Comparison of ENCODE assay signal across 12 cellular contexts in genomic region chr3:129793356-129793755, GRCh38.
DNase-seq lines count a peak whose midpoint lies in the region; TF ChIP-seq lines count a peak whose summit lies in the region.
"Had no signal": no experiment of that assay in that cellular context is flagged by ENCODE, and none has a peak within 500 bp of the region (broad histone marks: within the 10 kb centered on the region; RNA-seq: fewer than 3 reads in every experiment).

No MANE protein-coding gene starts in this region.

- peaks cover 38% of the 10 kb centered on the region for H4K20me1 ChIP-seq in BLaER1

- TF ChIP-seq RAD21 in liver (IDR thresholded peaks at IDR 0.05), result peak; percentile 20 to 37

- no peak overlapping the region for H3K9ac ChIP-seq in BLaER1
- no peak overlapping the region for H3K9ac ChIP-seq in liver (ENCODE audit: low read depth in 1 of 2, low read length in 2 of 2)

- no peaks in the 10 kb centered on the region for H3K9me3 Mint-ChIP-seq in brain
- H3K9me3 Mint-ChIP-seq: activated naive CD8-positive, alpha-beta T cell treated with anti-CD3 and anti-CD28 coated beads, Interleukin-2, amount 10 ng/mL, durations not matched to agents 7 days and 5 days; CD8-positive, alpha-beta memory T cell had no signal

- peak overlapping the region in 4 of 5 experiments; percentile 86 to 99 (median 96) for H3K27ac Mint-ChIP-seq in brain
- H3K27ac Mint-ChIP-seq: activated naive CD8-positive, alpha-beta T cell treated with anti-CD3 and anti-CD28 coated beads, Interleukin-2, amount 10 ng/mL, durations not matched to agents 7 days and 5 days; CD8-positive, alpha-beta memory T cell had no signal

- H3K9me3 ChIP-seq in BLaER1, result no peaks in the 10 kb centered on the region
- H3K9me3 ChIP-seq in liver (ENCODE audit: control insufficient read depth in 4 of 4, low read length in 3 of 4), result no peaks in the 10 kb centered on the region

- H3K4me2 ChIP-seq in BLaER1, result peak overlapping the region; percentile 74

- peaks cover 65% of the 10 kb centered on the region for H3K4me1 Mint-ChIP-seq in brain

- TF ChIP-seq CTCF in brain (conservative IDR thresholded peaks at IDR 0.05) (no peak), liver (IDR thresholded peaks at IDR 0.05; ENCODE audit: low read depth, low read length, missing input control) (no peak)

- peak overlapping the region; percentile 39 to 89 (median 85) for H3K4me3 Mint-ChIP-seq in brain

- no peak overlapping the region for H3K27ac ChIP-seq in BLaER1
- H3K27ac ChIP-seq in liver (ENCODE audit: low read depth in 1 of 2, low read length in 2 of 2), result no peak overlapping the region

- H3K27me3 Mint-ChIP-seq in brain, result no peaks in the 10 kb centered on the region
- H3K27me3 Mint-ChIP-seq: activated naive CD8-positive, alpha-beta T cell treated with anti-CD3 and anti-CD28 coated beads, Interleukin-2, amount 10 ng/mL, durations not matched to agents 7 days and 5 days; CD8-positive, alpha-beta memory T cell had no signal

- peaks cover 15% of the 10 kb centered on the region for H3K36me3 Mint-ChIP-seq in brain
- H3K36me3 Mint-ChIP-seq: activated naive CD8-positive, alpha-beta T cell treated with anti-CD3 and anti-CD28 coated beads, Interleukin-2, amount 10 ng/mL, durations not matched to agents 7 days and 5 days had no signal

- WGBS in liver, result 88% methylated on average over 1 of the region's 1 CpG

- DNase-seq in HuH-7 (ENCODE audit: low spot score), result peak; percentile 12
- DNase-seq in NCI-H1436 (lab: John Stamatoyannopoulos, UW), result no peak
- no peak for DNase-seq in NCI-H510A treated with DMSO at 0.1 percent for 48 hours (lab: John Stamatoyannopoulos, UW)
- no peak for DNase-seq in stimulated activated CD4-positive, alpha-beta T cell treated with anti-CD3 and anti-CD28 coated beads, Interleukin-1b, Interleukin-23, amount 100 ng/mL, for 48 hours
- DNase-seq in NCI-H187 (lab: John Stamatoyannopoulos, UW), result no peak
- DNase-seq: activated naive CD8-positive, alpha-beta T cell treated with anti-CD3 and anti-CD28 coated beads, Interleukin-2, amount 10 ng/mL, durations not matched to agents 7 days and 5 days; HCEC 1CT; NCI-H82 had no signal

- no peaks in the 10 kb centered on the region for H3K36me3 ChIP-seq in BLaER1
- no peaks in the 10 kb centered on the region for H3K36me3 ChIP-seq in liver (ENCODE audit: control insufficient read depth in 4 of 4, insufficient read depth in 3 of 4, low read depth in 1 of 4, low read length in 3 of 4)

- H3K4me3 ChIP-seq in BLaER1, result no peak overlapping the region
- H3K4me3 ChIP-seq in liver (ENCODE audit: low read depth in 1 of 3, low read length in 3 of 3), result no peak overlapping the region

- H3K27me3 ChIP-seq in BLaER1 (no peaks in the 10 kb centered on the region), liver (ENCODE audit: control insufficient read depth in 4 of 4, insufficient read depth in 4 of 4, low read length in 3 of 4) (no peaks in the 10 kb centered on the region)

- H3K4me1 ChIP-seq in BLaER1 (peaks cover 23% of the 10 kb centered on the region), liver (ENCODE audit: control insufficient read depth in 4 of 4, insufficient read depth in 4 of 4, low read length in 3 of 4) (peaks cover 0 to 7% (median 2%) of the 10 kb centered on the region in 4 donors)

TF ChIP-seq in liver, 16 proteins besides CTCF, POLR2A, EP300 and RAD21:
- TF ChIP-seq RXRA (IDR thresholded peaks at IDR 0.05) (peak; percentile 29 to 40), NR2F2 (IDR thresholded peaks at IDR 0.05) (no peak), YY1 (IDR thresholded peaks at IDR 0.05) (peak; percentile 27), HNF4A (conservative IDR thresholded peaks at IDR 0.05) (peak in 1 of 2 donors; percentile 36), SP1 (IDR thresholded peaks at IDR 0.05) (peak; percentile 26)
